In genomic region chr1:64857347-64857746, GRCh38 we compare ENCODE assay signal across 15 cellular contexts.
DNase-seq lines count a peak whose midpoint lies in the region; ATAC-seq lines count a peak whose summit lies in the region.
"Had no signal": no experiment of that assay in that cellular context is flagged by ENCODE, and none has a peak within 500 bp of the region (broad histone marks: within the 10 kb centered on the region; RNA-seq: fewer than 3 reads in every experiment).

No MANE protein-coding gene starts in this region.

- H3K9me3 ChIP-seq in CD4-positive, CD25-positive, alpha-beta regulatory T cell (ENCODE audit: control insufficient read depth in 2 of 2, low read length in 2 of 2) = no peaks in the 10 kb centered on the region
- H3K9me3 ChIP-seq: Peyer's patch had no signal

- no peak for ATAC-seq in CD4-positive, CD25-positive, alpha-beta regulatory T cell (ENCODE audit: low read depth in 2 of 2)
- ATAC-seq in esophagus mucosa = peak; percentile 29
- ATAC-seq in stimulated activated effector memory CD8-positive, alpha-beta T cell treated with anti-CD3 and anti-CD28 coated beads, Interleukin-12 subunit alpha, Interleukin-12 subunit beta, amount 100 ng/mL, for 72 hours = no peak

- no peak overlapping the region for H3K4me3 ChIP-seq in CD4-positive, CD25-positive, alpha-beta regulatory T cell (ENCODE audit: low read depth, low read length)
- H3K4me3 ChIP-seq: Peyer's patch had no signal

- H3K27me3 Mint-ChIP-seq in activated T-cell treated with anti-CD3 and anti-CD28 coated beads, Interleukin-2, amount 50 U/mL, for 24 hours = no peaks in the 10 kb centered on the region
- H3K27me3 Mint-ChIP-seq in CD4-positive, CD25-positive, alpha-beta regulatory T cell = no peaks in the 10 kb centered on the region

- H3K9me3 Mint-ChIP-seq in activated T-cell treated with anti-CD3 and anti-CD28 coated beads, Interleukin-2, amount 50 U/mL, for 24 hours = no peaks in the 10 kb centered on the region
- H3K9me3 Mint-ChIP-seq in CD4-positive, CD25-positive, alpha-beta regulatory T cell = no peaks in the 10 kb centered on the region
- no peaks in the 10 kb centered on the region for H3K9me3 Mint-ChIP-seq in stimulated activated effector memory CD8-positive, alpha-beta T cell treated with anti-CD3 and anti-CD28 coated beads, Interleukin-12 subunit alpha, Interleukin-12 subunit beta, amount 100 ng/mL, for 72 hours
- H3K9me3 Mint-ChIP-seq: IgD-negative memory B cell had no signal

- H3K27ac ChIP-seq in CD4-positive, CD25-positive, alpha-beta regulatory T cell (ENCODE audit: insufficient read depth, low read length, poor library complexity, severe bottlenecking) = no peak overlapping the region
- H3K27ac ChIP-seq: C4-2B, Peyer's patch had no signal

- no peaks in the 10 kb centered on the region for H3K27me3 ChIP-seq in CD4-positive, CD25-positive, alpha-beta regulatory T cell (ENCODE audit: control insufficient read depth, insufficient read depth, low read length)
- H3K27me3 ChIP-seq: Peyer's patch had no signal

- H3K4me1 Mint-ChIP-seq in activated T-cell treated with anti-CD3 and anti-CD28 coated beads, Interleukin-2, amount 50 U/mL, for 24 hours (ENCODE audit: low read depth) = peaks cover 11% of the 10 kb centered on the region
- H3K4me1 Mint-ChIP-seq in CD4-positive, CD25-positive, alpha-beta regulatory T cell = peaks cover 0 to 21% (median 10%) of the 10 kb centered on the region in 4 donors
- H3K4me1 Mint-ChIP-seq in stimulated activated effector memory CD8-positive, alpha-beta T cell treated with anti-CD3 and anti-CD28 coated beads, Interleukin-12 subunit alpha, Interleukin-12 subunit beta, amount 100 ng/mL, for 72 hours = peaks cover 30% of the 10 kb centered on the region

- no peaks in the 10 kb centered on the region for H3K4me1 ChIP-seq in CD4-positive, CD25-positive, alpha-beta regulatory T cell (ENCODE audit: control insufficient read depth, insufficient read depth, low read length, poor library complexity, severe bottlenecking)

- H3K27ac Mint-ChIP-seq in activated T-cell treated with anti-CD3 and anti-CD28 coated beads, Interleukin-2, amount 50 U/mL, for 24 hours = peak overlapping the region; percentile 28
- H3K27ac Mint-ChIP-seq in CD4-positive, CD25-positive, alpha-beta regulatory T cell = peak overlapping the region in 2 of 3 donors; percentile 52 to 55
- H3K27ac Mint-ChIP-seq in stimulated activated effector memory CD8-positive, alpha-beta T cell treated with anti-CD3 and anti-CD28 coated beads, Interleukin-12 subunit alpha, Interleukin-12 subunit beta, amount 100 ng/mL, for 72 hours = peak overlapping the region; percentile 58

- peaks cover 95% of the 10 kb centered on the region for H3K36me3 Mint-ChIP-seq in activated T-cell treated with anti-CD3 and anti-CD28 coated beads, Interleukin-2, amount 50 U/mL, for 24 hours (ENCODE audit: low read depth)
- H3K36me3 Mint-ChIP-seq in CD4-positive, CD25-positive, alpha-beta regulatory T cell = peaks cover 65% of the 10 kb centered on the region
- H3K36me3 Mint-ChIP-seq in stimulated activated effector memory CD8-positive, alpha-beta T cell treated with anti-CD3 and anti-CD28 coated beads, Interleukin-12 subunit alpha, Interleukin-12 subunit beta, amount 100 ng/mL, for 72 hours = peaks cover 96% of the 10 kb centered on the region
- H3K36me3 Mint-ChIP-seq: IgD-negative memory B cell had no signal

- no peak overlapping the region for H3K4me3 Mint-ChIP-seq in activated T-cell treated with anti-CD3 and anti-CD28 coated beads, Interleukin-2, amount 50 U/mL, for 24 hours
- no peak overlapping the region for H3K4me3 Mint-ChIP-seq in CD4-positive, CD25-positive, alpha-beta regulatory T cell
- H3K4me3 Mint-ChIP-seq in stimulated activated effector memory CD8-positive, alpha-beta T cell treated with anti-CD3 and anti-CD28 coated beads, Interleukin-12 subunit alpha, Interleukin-12 subunit beta, amount 100 ng/mL, for 72 hours = no peak overlapping the region

- no peak for DNase-seq in activated T-cell treated with anti-CD3 and anti-CD28 coated beads, Interleukin-2, amount 50 U/mL, for 24 hours
- DNase-seq in activated T-cell treated with anti-CD3 and anti-CD28 coated beads for 4 hours = no peak
- no peak for DNase-seq in CD4-positive, CD25-positive, alpha-beta regulatory T cell
- no peak for DNase-seq in stimulated activated effector memory CD8-positive, alpha-beta T cell treated with anti-CD3 and anti-CD28 coated beads, Interleukin-12 subunit alpha, Interleukin-12 subunit beta, amount 100 ng/mL, for 72 hours (ENCODE audit: low spot score in 2 of 2)
- DNase-seq in D341Med (ENCODE audit: low spot score) = no peak
- DNase-seq in OCI-M2 (lab: John Stamatoyannopoulos, UW; ENCODE audit: unreplicated experiment) = no peak
- DNase-seq in NCI-H1694 treated with DMSO at 0.1 percent for 48 hours (lab: John Stamatoyannopoulos, UW) = no peak
- DNase-seq: 8988T, GDM1, NCI-H2081 treated with DMSO at 0.1 percent for 48 hours, NCI-H524 treated with DMSO at 0.1 percent for 48 hours, Peyer's patch had no signal

- H3K36me3 ChIP-seq in CD4-positive, CD25-positive, alpha-beta regulatory T cell (ENCODE audit: control insufficient read depth, insufficient read depth, low read length) = peaks cover 95% of the 10 kb centered on the region
